6 cellular contexts compared by ENCODE assay signal in genomic region chr17:39439868-39440267, GRCh38. TPM values are rescaled to one million over a fixed set of nuclear protein-coding genes. Genes with fewer than 3 reads are reported as not detected.
DNase-seq lines count a peak whose midpoint lies in the region; ATAC-seq and FAIRE-seq lines count a peak whose summit lies in the region.
"Not testable (repeated sequence)": the region's sequence is repeated elsewhere in the genome, so short reads cannot be mapped to it uniquely, and the experiment has no call there.

No MANE protein-coding gene starts in this region.

- ATAC-seq in activated naive CD8-positive, alpha-beta T cell treated with anti-CD3 and anti-CD28 coated beads, Interleukin-2, amount 10 ng/mL, durations not matched to agents 7 days and 5 days (ENCODE audit: low read depth); central memory CD8-positive, alpha-beta T cell (replicated peaks; ENCODE audit: extremely low read depth, poor library complexity, severe bottlenecking): not testable (repeated sequence)

- CTCF ChIA-PET in activated naive CD4-positive, alpha-beta T cell treated with anti-CD3 and anti-CD28 coated beads, Interleukin-2, amount 10 ng/mL, durations not matched to agents 7 days and 5 days (lab: Charles Lee): not testable (repeated sequence)

- peak; percentile 8 for FAIRE-seq in GM19239 (lab: Jason Lieb, UNC)

- POLR2A ChIA-PET in activated naive CD8-positive, alpha-beta T cell treated with anti-CD3 and anti-CD28 coated beads, Interleukin-2, amount 10 ng/mL, durations not matched to agents 7 days and 5 days (lab: Charles Lee): interaction anchor here (0.8 kb wide), 1 partner anchor 9 kb away, joined by 4 read pairs; no protein-coding TSS in a partner anchor

- not testable (repeated sequence) for H3K4me1 Mint-ChIP-seq in activated T-cell treated with anti-CD3 and anti-CD28 coated beads, Interleukin-2, amount 50 U/mL, for 24 hours (ENCODE audit: low read depth); activated naive CD4-positive, alpha-beta T cell treated with anti-CD3 and anti-CD28 coated beads, Interleukin-2, amount 10 ng/mL, durations not matched to agents 7 days and 5 days; activated naive CD8-positive, alpha-beta T cell treated with anti-CD3 and anti-CD28 coated beads, Interleukin-2, amount 10 ng/mL, durations not matched to agents 7 days and 5 days
- H3K4me1 Mint-ChIP-seq in central memory CD8-positive, alpha-beta T cell: peaks cover 13% of the 10 kb centered on the region

- DNase-seq in GM19239 (ENCODE audit: insufficient read length, low spot score); activated T-cell treated with anti-CD3 and anti-CD28 coated beads, Interleukin-2, amount 50 U/mL, for 24 hours; activated naive CD4-positive, alpha-beta T cell treated with anti-CD3 and anti-CD28 coated beads, Interleukin-2, amount 10 ng/mL, durations not matched to agents 7 days and 5 days; activated naive CD8-positive, alpha-beta T cell treated with anti-CD3 and anti-CD28 coated beads, Interleukin-2, amount 10 ng/mL, durations not matched to agents 7 days and 5 days; central memory CD8-positive, alpha-beta T cell (ENCODE audit: low spot score in 2 of 2): not testable (repeated sequence)
- DNase-seq in mesenteric fat pad (ENCODE audit: low spot score): peak; percentile 39

- H3K4me3 Mint-ChIP-seq in activated T-cell treated with anti-CD3 and anti-CD28 coated beads, Interleukin-2, amount 50 U/mL, for 24 hours; activated naive CD4-positive, alpha-beta T cell treated with anti-CD3 and anti-CD28 coated beads, Interleukin-2, amount 10 ng/mL, durations not matched to agents 7 days and 5 days; activated naive CD8-positive, alpha-beta T cell treated with anti-CD3 and anti-CD28 coated beads, Interleukin-2, amount 10 ng/mL, durations not matched to agents 7 days and 5 days; central memory CD8-positive, alpha-beta T cell: not testable (repeated sequence)

- H3K9me3 Mint-ChIP-seq in activated T-cell treated with anti-CD3 and anti-CD28 coated beads, Interleukin-2, amount 50 U/mL, for 24 hours; activated naive CD4-positive, alpha-beta T cell treated with anti-CD3 and anti-CD28 coated beads, Interleukin-2, amount 10 ng/mL, durations not matched to agents 7 days and 5 days; activated naive CD8-positive, alpha-beta T cell treated with anti-CD3 and anti-CD28 coated beads, Interleukin-2, amount 10 ng/mL, durations not matched to agents 7 days and 5 days; central memory CD8-positive, alpha-beta T cell: not testable (repeated sequence)

- peak overlapping the region; percentile 61 for H3K27ac Mint-ChIP-seq in activated T-cell treated with anti-CD3 and anti-CD28 coated beads, Interleukin-2, amount 50 U/mL, for 24 hours
- H3K27ac Mint-ChIP-seq in activated naive CD4-positive, alpha-beta T cell treated with anti-CD3 and anti-CD28 coated beads, Interleukin-2, amount 10 ng/mL, durations not matched to agents 7 days and 5 days: peak overlapping the region; percentile 17
- peak overlapping the region; percentile 34 for H3K27ac Mint-ChIP-seq in activated naive CD8-positive, alpha-beta T cell treated with anti-CD3 and anti-CD28 coated beads, Interleukin-2, amount 10 ng/mL, durations not matched to agents 7 days and 5 days
- peak overlapping the region; percentile 50 for H3K27ac Mint-ChIP-seq in central memory CD8-positive, alpha-beta T cell (ENCODE audit: low read depth)

- peaks cover 87% of the 10 kb centered on the region for H3K36me3 Mint-ChIP-seq in activated T-cell treated with anti-CD3 and anti-CD28 coated beads, Interleukin-2, amount 50 U/mL, for 24 hours (ENCODE audit: low read depth)
- peaks cover 42% of the 10 kb centered on the region for H3K36me3 Mint-ChIP-seq in activated naive CD4-positive, alpha-beta T cell treated with anti-CD3 and anti-CD28 coated beads, Interleukin-2, amount 10 ng/mL, durations not matched to agents 7 days and 5 days
- peaks cover 29% of the 10 kb centered on the region for H3K36me3 Mint-ChIP-seq in activated naive CD8-positive, alpha-beta T cell treated with anti-CD3 and anti-CD28 coated beads, Interleukin-2, amount 10 ng/mL, durations not matched to agents 7 days and 5 days
- H3K36me3 Mint-ChIP-seq in central memory CD8-positive, alpha-beta T cell (ENCODE audit: insufficient read depth): peaks cover 83% of the 10 kb centered on the region

- H3K27me3 Mint-ChIP-seq in activated T-cell treated with anti-CD3 and anti-CD28 coated beads, Interleukin-2, amount 50 U/mL, for 24 hours; activated naive CD4-positive, alpha-beta T cell treated with anti-CD3 and anti-CD28 coated beads, Interleukin-2, amount 10 ng/mL, durations not matched to agents 7 days and 5 days; activated naive CD8-positive, alpha-beta T cell treated with anti-CD3 and anti-CD28 coated beads, Interleukin-2, amount 10 ng/mL, durations not matched to agents 7 days and 5 days; central memory CD8-positive, alpha-beta T cell: not testable (repeated sequence)

RNA-seq across cellular contexts. Expression of gene MED1, which starts 11.2 kb away (rescaled TPM):
- 10 to 100 TPM; 51.8 to 55.0 TPM for total RNA-seq in activated naive CD8-positive, alpha-beta T cell treated with anti-CD3 and anti-CD28 coated beads, Interleukin-2, amount 10 ng/mL, durations not matched to agents 7 days and 5 days
- total RNA-seq in mesenteric fat pad: 35.5 TPM

RNA-seq across cellular contexts. Expression of gene CDK12, which starts 21.4 kb away (rescaled TPM):
- 10 to 100 TPM; 86.6 to 87.6 TPM for total RNA-seq in activated naive CD8-positive, alpha-beta T cell treated with anti-CD3 and anti-CD28 coated beads, Interleukin-2, amount 10 ng/mL, durations not matched to agents 7 days and 5 days
- 46.5 TPM for total RNA-seq in mesenteric fat pad

RNA-seq across cellular contexts. Expression of gene FBXL20, which starts 38.4 kb away (rescaled TPM):
- total RNA-seq in activated naive CD8-positive, alpha-beta T cell treated with anti-CD3 and anti-CD28 coated beads, Interleukin-2, amount 10 ng/mL, durations not matched to agents 7 days and 5 days: 10 to 100 TPM; 20.0 to 21.0 TPM
- total RNA-seq in mesenteric fat pad: 17.4 TPM
